ENCODE assay signal across 22 cellular contexts in the genomic region with DNA sequence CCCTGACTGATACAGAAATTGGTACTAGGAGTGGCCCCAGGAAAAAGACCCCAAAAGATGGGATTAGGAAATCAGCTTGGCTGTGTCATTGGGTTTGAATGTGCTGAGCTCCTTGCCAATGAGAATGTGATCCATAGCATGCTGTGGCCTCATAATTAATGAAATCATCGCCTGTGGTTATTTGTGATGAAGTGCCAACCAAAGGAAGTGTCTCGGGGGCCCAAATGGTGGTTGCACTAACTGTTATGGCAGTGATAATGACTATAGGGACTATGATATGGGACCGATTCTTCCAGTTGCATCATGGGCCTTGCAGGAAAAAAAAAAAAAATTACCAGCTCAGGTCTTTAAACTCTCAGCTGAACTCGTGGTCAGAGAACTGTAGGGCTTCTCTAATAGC.
"Had no signal": no experiment of that assay in that cellular context is flagged by ENCODE, and none has a peak within 500 bp of the region (broad histone marks: within the 10 kb centered on the region; RNA-seq: fewer than 3 reads in every experiment).

No MANE protein-coding gene starts in this region.

- H3K9me3 Mint-ChIP-seq: mesothelial cell of epicardium, neural crest cell had no signal

- H3K36me3 Mint-ChIP-seq: activated naive CD8-positive, alpha-beta T cell; mesothelial cell of epicardium had no signal

- H3K27me3 ChIP-seq: cardiac muscle cell, dorsolateral prefrontal cortex, hepatocyte, right atrium auricular region, suprapubic skin, transverse colon, vagina had no signal

- H3K4me3 Mint-ChIP-seq: activated naive CD8-positive, alpha-beta T cell; endodermal cell; mesothelial cell of epicardium; neural crest cell had no signal

- H3K4me1 ChIP-seq: lower lobe of right lung, prostate gland, right atrium auricular region, suprapubic skin, vagina had no signal

- ATAC-seq: left cardiac atrium had no signal

- H3K27ac Mint-ChIP-seq: activated naive CD8-positive, alpha-beta T cell; mesothelial cell of epicardium had no signal

- FAIRE-seq: islet of Langerhans had no signal

- H3K27ac ChIP-seq: cardiac muscle cell, dorsolateral prefrontal cortex, epithelial cell of prostate, hepatocyte, lower lobe of right lung, prostate gland, right atrium auricular region, suprapubic skin, transverse colon, vagina had no signal

- H3K9me3 ChIP-seq: lower lobe of right lung, prostate gland, right atrium auricular region, suprapubic skin, transverse colon, vagina had no signal

- H3K4me1 Mint-ChIP-seq: endodermal cell, mesothelial cell of epicardium, neural crest cell had no signal

- H3K27me3 Mint-ChIP-seq: activated naive CD8-positive, alpha-beta T cell had no signal

- DNase-seq: activated CD4-positive, alpha-beta T cell treated with anti-CD3 and anti-CD28 coated beads, Interleukin-2, amount 50 U/mL, for 4 hours; activated T-cell treated with anti-CD3 and anti-CD28 coated beads, Interleukin-2, amount 50 U/mL, for 48 hours; amygdala; dorsolateral prefrontal cortex; endodermal cell; foreskin fibroblast; left cardiac atrium; lower lobe of right lung; stimulated activated CD4-positive, alpha-beta T cell treated with anti-CD3 and anti-CD28 coated beads, Interleukin-2, amount 100 ng/mL, for 24 hours; stimulated activated naive CD8-positive, alpha-beta T cell treated with anti-CD3 and anti-CD28 coated beads, Interleukin-15, Interleukin-2, amounts not matched to agents 100 U/mL and 50 U/mL, for 24 hours; transverse colon had no signal

- H3K4me3 ChIP-seq: cardiac muscle cell, dorsolateral prefrontal cortex, hepatocyte, lower lobe of right lung, prostate gland, right atrium auricular region, suprapubic skin, transverse colon, vagina had no signal

- H3K36me3 ChIP-seq: cardiac muscle cell, lower lobe of right lung, prostate gland, right atrium auricular region, suprapubic skin, transverse colon, vagina had no signal
